ENCODE assay signal across 9 cellular contexts in the genomic region with DNA sequence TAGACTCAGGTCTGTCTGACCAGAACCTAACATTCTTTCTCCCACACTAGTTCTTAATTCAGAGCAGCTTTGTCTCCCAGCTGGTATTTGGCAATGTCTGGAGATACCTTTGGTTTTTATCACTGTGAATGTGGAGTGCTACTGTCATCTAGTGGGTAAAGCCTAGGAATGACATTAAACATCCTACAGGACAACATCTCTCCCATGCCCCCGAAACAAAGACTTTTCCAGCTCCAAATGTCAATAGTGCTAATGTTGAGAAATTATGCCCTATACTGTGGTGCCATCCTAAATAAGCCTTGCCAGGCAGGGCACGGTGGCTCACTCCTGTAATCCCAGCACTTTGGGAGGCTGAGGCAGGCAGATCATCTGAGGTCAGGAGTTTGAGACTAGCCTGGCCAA. TPM values are rescaled to one million over a fixed set of nuclear protein-coding genes. Genes with fewer than 3 reads are reported as not detected.
A peak's percentile ranks its signal among the peaks of the same experiment; 100 is the strongest.
DNase-seq lines count a peak whose midpoint lies in the region; ATAC-seq, FAIRE-seq and TF ChIP-seq lines count a peak whose summit lies in the region.
"Had no signal": no experiment of that assay in that cellular context is flagged by ENCODE, and none has a peak within 500 bp of the region (broad histone marks: within the 10 kb centered on the region; RNA-seq: fewer than 3 reads in every experiment).

No MANE protein-coding gene starts in this region.

- CTCF ChIA-PET in K562 (lab: Yijun Ruan, JAX; ENCODE audit: low intra/inter-chr PET ratio): interaction anchor here (1.3 to 1.4 kb wide), 2 partner anchors 83 to 255 kb away, joined by 3 to 4 read pairs; no protein-coding TSS in a partner anchor
- CTCF ChIA-PET in CD4-positive, alpha-beta memory T cell (lab: Charles Lee; ENCODE audit: partially characterized antibody): interaction anchor here (0.8 to 1.3 kb wide), 2 partner anchors 87 to 255 kb away, joined by 3 to 4 read pairs; no protein-coding TSS in a partner anchor

- no peaks in the 10 kb centered on the region for H3K9me3 Mint-ChIP-seq in CD4-positive, alpha-beta memory T cell

- DNase-seq in AG10803 (ENCODE audit: low read depth) (peak; percentile 86), HTR-8/SVneo (ENCODE audit: insufficient read length, low spot score) (peak; percentile 71), K562 (ENCODE audit: extremely low read depth in 1 of 4, low spot score in 3 of 4) (peak in 1 of 4 experiments; percentile 16)
- DNase-seq in CD4-positive, alpha-beta memory T cell: no peak

- H3K36me3 ChIP-seq in K562 (ENCODE audit: control insufficient read depth, insufficient read depth, low read length) (no peaks in the 10 kb centered on the region), liver (ENCODE audit: control insufficient read depth in 4 of 4, insufficient read depth in 3 of 4, low read depth in 1 of 4, low read length in 3 of 4) (no peaks in the 10 kb centered on the region)
- no peaks in the 10 kb centered on the region for H3K36me3 ChIP-seq in CD4-positive, alpha-beta memory T cell (ENCODE audit: insufficient read depth, low read length)

- WGBS in K562 (ENCODE audit: insufficient coverage, low coverage, missing lambda C conversion rate): 5% methylated on average over 2 of the region's 2 CpGs
- WGBS in liver: 24% methylated on average over 2 of the region's 2 CpGs

- intact Hi-C loops in K562 (cut with micrococcal nuclease): loop anchor here (5.0 kb wide), 1 partner anchor 159 kb away; a partner anchor contains a TSS
- intact Hi-C loops in CD4-positive, alpha-beta memory T cell (cut with micrococcal nuclease): no loop called here

- H4K20me1 ChIP-seq in K562 (replicated peaks; ENCODE audit: control insufficient read depth, insufficient read depth, low read length): no peaks in the 10 kb centered on the region

- FAIRE-seq in HTR-8/SVneo (lab: Jason Lieb, UNC): peak; percentile 88
- FAIRE-seq in K562 (lab: Jason Lieb, UNC): no peak

- H3K79me2 ChIP-seq in K562 (ENCODE audit: control insufficient read depth, insufficient read depth, low read length): peaks cover 7% of the 10 kb centered on the region; the same call in 1 of the 3 replicates

- ATAC-seq in K562 (no peak), HG02571 (IDR thresholded peaks at IDR 0.05; ENCODE audit: unreplicated experiment) (no peak), GM18502 (IDR thresholded peaks at IDR 0.05; ENCODE audit: poor library complexity, unreplicated experiment) (no peak), GM18909 (IDR thresholded peaks at IDR 0.05; ENCODE audit: poor library complexity, unreplicated experiment) (no peak)
- ATAC-seq: activated CD4-positive, CD25-positive, alpha-beta regulatory T cell treated with anti-CD3 and anti-CD28 coated beads, Interleukin-2, amount 50 U/mL, for 24 hours had no signal

- H3K9me3 ChIP-seq in K562 (replicated peaks; ENCODE audit: control insufficient read depth, insufficient read depth, low read depth, low read length) (no peaks in the 10 kb centered on the region), liver (ENCODE audit: control insufficient read depth in 4 of 4, low read length in 3 of 4) (no peaks in the 10 kb centered on the region)
- no peaks in the 10 kb centered on the region for H3K9me3 ChIP-seq in CD4-positive, alpha-beta memory T cell (ENCODE audit: control insufficient read depth in 1 of 2, low read length in 2 of 2)

- peak; percentile 88 for TF ChIP-seq CTCF in AG10803 (conservative IDR thresholded peaks at IDR 0.05; ENCODE audit: low read length)
- peak in 2 of 3 experiments; percentile 34 to 58; a peak in 2 of 6 replicates for TF ChIP-seq CTCF in K562 (IDR thresholded peaks at IDR 0.05 in 2 of 3, conservative IDR thresholded peaks at IDR 0.05 in 1 of 3; ENCODE audit: insufficient read depth in 2 of 3, low read depth in 1 of 3, low read length in 3 of 3)
- TF ChIP-seq CTCF in liver (IDR thresholded peaks at IDR 0.05; ENCODE audit: low read depth, low read length, missing input control): peak; percentile 94

- peaks cover 22% of the 10 kb centered on the region in 2 experiments for H3K27me3 ChIP-seq in K562 (ENCODE audit: control insufficient read depth in 2 of 2, insufficient read depth in 2 of 2, low read length in 2 of 2)
- H3K27me3 ChIP-seq in liver (ENCODE audit: control insufficient read depth in 4 of 4, insufficient read depth in 4 of 4, low read length in 3 of 4): no peaks in the 10 kb centered on the region
- no peaks in the 10 kb centered on the region for H3K27me3 ChIP-seq in CD4-positive, alpha-beta memory T cell (ENCODE audit: insufficient read depth, low read length)

- H3K36me3 Mint-ChIP-seq in CD4-positive, alpha-beta memory T cell: peaks cover 0 to 8% of the 10 kb centered on the region in 2 donors

- H3K4me1 Mint-ChIP-seq in CD4-positive, alpha-beta memory T cell: peaks cover 4 to 22% (median 13%) of the 10 kb centered on the region in 4 donors

- no peaks in the 10 kb centered on the region for H3K9me1 ChIP-seq in K562 (ENCODE audit: control insufficient read depth, insufficient read depth, low read length)

- no peak overlapping the region for H3K4me2 ChIP-seq in K562 (ENCODE audit: insufficient read depth, low read length)

- no peak overlapping the region for H3K27ac Mint-ChIP-seq in CD4-positive, alpha-beta memory T cell

- TF ChIP-seq RAD21 in K562 (CRISPR knock-in tag; conservative IDR thresholded peaks at IDR 0.05 in 1 of 2, IDR thresholded peaks at IDR 0.05 in 1 of 2) (peak; percentile 53 to 76), liver (IDR thresholded peaks at IDR 0.05) (peak; percentile 96)

- in situ Hi-C loops in K562 (cut with MboI): no loop called here

- no TSS peak for BruUV-seq in K562 (replicated peaks; lab: Mats Ljungman, UMichigan)

- H3K27ac ChIP-seq in K562 (ENCODE audit: extremely low read depth, low read depth, low read length) (no peak overlapping the region), liver (ENCODE audit: low read depth in 1 of 2, low read length in 2 of 2) (peak overlapping the region; percentile 92 to 94)
- no peak overlapping the region for H3K27ac ChIP-seq in CD4-positive, alpha-beta memory T cell (ENCODE audit: low read depth, low read length)

- no peak for TF ChIP-seq POLR2A in K562 (conservative IDR thresholded peaks at IDR 0.05)

- POLR2A ChIA-PET in K562 (lab: Yijun Ruan, JAX): interaction anchor here (1.0 kb wide), 1 partner anchor 17 kb away, joined by 3 read pairs; no protein-coding TSS in a partner anchor
- POLR2A ChIA-PET in CD4-positive, alpha-beta memory T cell (lab: Charles Lee; ENCODE audit: partially characterized antibody): no interaction called here

- H3K9ac ChIP-seq in K562 (ENCODE audit: insufficient read depth in 1 of 2, low read depth in 2 of 2, low read length in 2 of 2): no peak overlapping the region
- no peak overlapping the region for H3K9ac ChIP-seq in liver (ENCODE audit: low read depth in 1 of 2, low read length in 2 of 2)

- H3K4me1 ChIP-seq in K562 (replicated peaks in 1 of 2; ENCODE audit: control insufficient read depth in 2 of 2, insufficient read depth in 2 of 2, low read length in 2 of 2) (peaks cover 7 to 13% of the 10 kb centered on the region in 2 experiments; a peak in 4 of 5 replicates), liver (ENCODE audit: control insufficient read depth in 4 of 4, insufficient read depth in 4 of 4, low read length in 3 of 4) (peaks cover 10 to 67% (median 54%) of the 10 kb centered on the region in 4 donors)
- H3K4me1 ChIP-seq in CD4-positive, alpha-beta memory T cell (ENCODE audit: insufficient read depth, low read length): peaks cover 11% of the 10 kb centered on the region

- no peak overlapping the region for H2AFZ ChIP-seq in K562 (ENCODE audit: low read depth, low read length)

- no peak overlapping the region for H3K4me3 Mint-ChIP-seq in CD4-positive, alpha-beta memory T cell

- no peaks in the 10 kb centered on the region for H3K27me3 Mint-ChIP-seq in CD4-positive, alpha-beta memory T cell

- H3K4me3 ChIP-seq in AG10803 (ENCODE audit: low read length): no peak overlapping the region
- H3K4me3 ChIP-seq in K562: no peak overlapping the region
- H3K4me3 ChIP-seq in liver (ENCODE audit: low read depth in 1 of 3, low read length in 3 of 3): peak overlapping the region in 1 of 3 donors; percentile 21
- no peak overlapping the region for H3K4me3 ChIP-seq in CD4-positive, alpha-beta memory T cell (ENCODE audit: low read length in 2 of 2)

- no peak for TF ChIP-seq EP300 in K562 (IDR thresholded peaks at IDR 0.05; ENCODE audit: low read length)

RNA-seq across cellular contexts. Expression of a gene that starts 4.2 kb away (rescaled TPM):
- 10.0 and 15.3 TPM in 2 replicates for total RNA-seq in K562 (2011; cell fraction: chromatin; rRNA removed; ENCODE audit: low replicate concordance)
- 5.7 and 7.5 TPM in 2 replicates for total RNA-seq in K562 (2011; cell fraction: nucleolus; rRNA removed)
- total RNA-seq in K562 (2011; cell fraction: nucleoplasm; rRNA removed): 7.3 and 10.5 TPM in 2 replicates
- 1.7 and 2.3 TPM in 2 replicates for total RNA-seq in K562 (2014; rRNA removed)
- total RNA-seq in K562 (2014; rRNA removed; fragmentation: Illumina TruSeq; extraction: Trizol): 3.7 and 3.8 TPM in 2 replicates
- total RNA-seq in K562 (2015; rRNA removed; fragmentation: Illumina TruSeq; extraction: Trizol): 2.8 and 3.4 TPM in 2 replicates
- total RNA-seq in K562 (2021): 6.6 and 7.0 TPM in 2 replicates
- polyA plus RNA-seq in K562 (2011; rRNA removed): 1.8 and 1.9 TPM in 2 replicates
- 1.2 and 1.7 TPM in 2 replicates for polyA plus RNA-seq in K562 (2011; cell fraction: cytosol; rRNA removed)
- 2.0 and 5.5 TPM in 2 replicates for polyA plus RNA-seq in K562 (2011; cell fraction: nucleus; rRNA removed)
- polyA plus RNA-seq in K562 (2012): 3.4 and 3.8 TPM in 2 replicates
- polyA plus RNA-seq in K562 (2014; fragmentation: Illumina TruSeq; extraction: Trizol): 4.2 and 4.6 TPM in 2 replicates
- 1 to 10 TPM; 1.1 to 1.5 TPM for polyA plus RNA-seq in K562 (2014; fragmentation: Nextera tagmentation; extraction: Ambion mirVana)
- 2.6 and 2.9 TPM in 2 replicates for polyA plus RNA-seq in K562 (2014; rRNA removed)
- 2.9 and 3.0 TPM in 2 replicates for polyA minus RNA-seq in K562 (2011; rRNA and poly(A)+ RNA removed)
- 2.0 and 3.1 TPM in 2 replicates for polyA minus RNA-seq in K562 (2011; cell fraction: cytosol; rRNA and poly(A)+ RNA removed)
- polyA minus RNA-seq in K562 (2011; cell fraction: nucleus; rRNA and poly(A)+ RNA removed): 1.5 and 2.7 TPM in 2 replicates
- 10 to 100 TPM; 17.3 to 39.7 TPM for total RNA-seq in liver
- polyA plus RNA-seq in liver: 10 to 100 TPM; 11.6 to 17.9 TPM
- 10 to 100 TPM; 17.5 to 18.9 TPM for total RNA-seq in CD4-positive, alpha-beta memory T cell
- 10 to 100 TPM in 1 of 2 donors, 1 to 10 TPM in 1; 5.7 to 12.3 TPM for polyA plus RNA-seq in CD4-positive, alpha-beta memory T cell

RNA-seq across cellular contexts. Expression of a gene that starts 50.4 kb away (rescaled TPM):
- 69.8 and 104 TPM in 2 replicates for total RNA-seq in K562 (2011; cell fraction: chromatin; rRNA removed; ENCODE audit: low replicate concordance)
- 129 and 134 TPM in 2 replicates for total RNA-seq in K562 (2011; cell fraction: nucleolus; rRNA removed)
- total RNA-seq in K562 (2011; cell fraction: nucleoplasm; rRNA removed): 110 and 125 TPM in 2 replicates
- 24.7 and 26.4 TPM in 2 replicates for total RNA-seq in K562 (2014; rRNA removed)
- total RNA-seq in K562 (2014; rRNA removed; fragmentation: Illumina TruSeq; extraction: Trizol): 40.2 and 47.5 TPM in 2 replicates
- total RNA-seq in K562 (2015; rRNA removed; fragmentation: Illumina TruSeq; extraction: Trizol): 32.5 and 34.7 TPM in 2 replicates
- total RNA-seq in K562 (2021): 43.1 and 48.8 TPM in 2 replicates
- polyA plus RNA-seq in K562 (2011; rRNA removed): 107 and 130 TPM in 2 replicates
- 115 and 165 TPM in 2 replicates for polyA plus RNA-seq in K562 (2011; cell fraction: cytosol; rRNA removed)
- 76.3 and 79.4 TPM in 2 replicates for polyA plus RNA-seq in K562 (2011; cell fraction: nucleus; rRNA removed)
- polyA plus RNA-seq in K562 (2012): 42.5 and 62.4 TPM in 2 replicates
- polyA plus RNA-seq in K562 (2014; fragmentation: Illumina TruSeq; extraction: Trizol): 55.6 and 58.3 TPM in 2 replicates
- 10 to 100 TPM; 73.1 to 93.2 TPM for polyA plus RNA-seq in K562 (2014; fragmentation: Nextera tagmentation; extraction: Ambion mirVana)
- 34.7 and 38.6 TPM in 2 replicates for polyA plus RNA-seq in K562 (2014; rRNA removed)
- 202 and 263 TPM in 2 replicates for polyA minus RNA-seq in K562 (2011; rRNA and poly(A)+ RNA removed)
- polyA minus RNA-seq in K562 (2011; cell fraction: cytosol; rRNA and poly(A)+ RNA removed): 83.5 and 95.9 TPM in 2 replicates
- 25.7 and 39.3 TPM in 2 replicates for polyA minus RNA-seq in K562 (2011; cell fraction: nucleus; rRNA and poly(A)+ RNA removed)
- 10 to 100 TPM; 51.1 to 65.4 TPM for total RNA-seq in liver
- 10 to 100 TPM; 51.5 to 70.0 TPM for polyA plus RNA-seq in liver
- 10 to 100 TPM; 84.8 to 90.1 TPM for total RNA-seq in CD4-positive, alpha-beta memory T cell
- polyA plus RNA-seq in CD4-positive, alpha-beta memory T cell: 100 to 1,000 TPM; 184 to 212 TPM

Comparison
In these comparisons a context has a peak if more than half of its experiments do, and no peak if none do; other contexts are left out.
1. DNase-seq: peak in AG10803 (single experiment) and HTR-8/SVneo (single experiment); none in CD4-positive, alpha-beta memory T cell (0 of 5).
2. H3K27ac ChIP-seq: peak in liver (2 of 2); none in K562 (single experiment) and CD4-positive, alpha-beta memory T cell (single experiment).
3. Peak in every context shown above with its lines, with median percentiles within 50 percentile points of each other: CTCF ChIP-seq.